ENCODE assay signal across 8 cellular contexts in genomic region chr16:79089735-79090284, GRCh38.
DNase-seq lines count a peak whose midpoint lies in the region; ATAC-seq and TF ChIP-seq lines count a peak whose summit lies in the region.

No MANE protein-coding gene starts in this region.

- no peak overlapping the region for H3K9ac ChIP-seq in mammary epithelial cell (ENCODE audit: insufficient read depth, low read length)

- H3K79me2 ChIP-seq in mammary epithelial cell (ENCODE audit: insufficient read depth, low read length), result no peaks in the 10 kb centered on the region

- DNase-seq in breast epithelium (ENCODE audit: low spot score in 2 of 2) (no peak), mammary epithelial cell (no peak), midbrain (lab: John Stamatoyannopoulos, UW) (peak; percentile 6), NCI-H2227 (lab: John Stamatoyannopoulos, UW; ENCODE audit: unreplicated experiment) (no peak)
- DNase-seq in activated CD4-positive, alpha-beta T cell treated with anti-CD3 and anti-CD28 coated beads, Interleukin-2, amount 50 U/mL, for 48 hours, result peak; percentile 60 to 71

- no peaks in the 10 kb centered on the region for H4K20me1 ChIP-seq in mammary epithelial cell (ENCODE audit: insufficient read depth, low read length)

- no peaks in the 10 kb centered on the region for H3K9me3 ChIP-seq in breast epithelium
- H3K9me3 ChIP-seq in mammary epithelial cell (replicated peaks; ENCODE audit: insufficient read depth, low read length), result peaks cover 2% of the 10 kb centered on the region

- BruUV-seq in mammary epithelial cell (replicated peaks; lab: Mats Ljungman, UMichigan), result no TSS peak

- H3K4me1 ChIP-seq in breast epithelium (no peaks in the 10 kb centered on the region), mammary epithelial cell (ENCODE audit: insufficient read depth, low read length) (no peaks in the 10 kb centered on the region), urinary bladder (ENCODE audit: insufficient read depth) (peaks cover 1% of the 10 kb centered on the region)

- TF ChIP-seq POLR2A in breast epithelium (IDR thresholded peaks at IDR 0.05), result no peak

- TF ChIP-seq CTCF in breast epithelium (IDR thresholded peaks at IDR 0.05) (no peak), mammary epithelial cell (conservative IDR thresholded peaks at IDR 0.05 in 1 of 2, IDR thresholded peaks at IDR 0.05 in 1 of 2; ENCODE audit: extremely low read depth in 1 of 2, insufficient read depth in 1 of 2, low read depth in 1 of 2, low read length in 2 of 2) (no peak)

- no peak overlapping the region for H2AFZ ChIP-seq in mammary epithelial cell (ENCODE audit: low read depth, low read length)

- CTCF ChIA-PET in mammary epithelial cell (lab: Charles Lee; ENCODE audit: low non-redundant PET), result no interaction called here

- in situ Hi-C loops in mammary epithelial cell (cut with MboI; ENCODE audit: low sequenced_read_pairs in 2 of 2), result no loop called here

- H3K27me3 ChIP-seq in breast epithelium (no peaks in the 10 kb centered on the region), mammary epithelial cell (ENCODE audit: insufficient read depth, low read length) (no peaks in the 10 kb centered on the region)

- H3K27ac ChIP-seq in breast epithelium (peak overlapping the region in 1 of 2 donors; percentile 7), mammary epithelial cell (ENCODE audit: insufficient read depth, low read depth, low read length) (no peak overlapping the region), urinary bladder (ENCODE audit: low read depth) (no peak overlapping the region)

- dilution Hi-C loops in mammary epithelial cell (cut with HindIII; ENCODE audit: low sequenced_read_pairs), result no loop called here

- intact Hi-C loops in breast epithelium (cut with DNase I; ENCODE audit: low total_unique reads), result no loop called here
- intact Hi-C loops in mammary epithelial cell (cut with micrococcal nuclease), result no loop called here

- no peak overlapping the region for H3K4me2 ChIP-seq in mammary epithelial cell (ENCODE audit: insufficient read depth, low read depth, low read length)

- H3K4me3 ChIP-seq in breast epithelium (peak overlapping the region; percentile 12 to 44 (median 20)), mammary epithelial cell (replicated peaks in 1 of 3; ENCODE audit: insufficient read depth in 1 of 3, low read depth in 2 of 3, low read length in 3 of 3) (no peak overlapping the region), urinary bladder (ENCODE audit: low read depth, low read length) (peak overlapping the region; percentile 17)

- ATAC-seq in HG03280 (IDR thresholded peaks at IDR 0.05; ENCODE audit: unreplicated experiment) (no peak), GM19463 (IDR thresholded peaks at IDR 0.05; ENCODE audit: unreplicated experiment) (no peak)

- 78% methylated on average over 9 of the region's 10 CpGs for WGBS in mammary epithelial cell (ENCODE audit: low coverage, missing lambda C conversion rate)
- WGBS in urinary bladder, result 49% methylated on average over 10 of the region's 10 CpGs

- H3K36me3 ChIP-seq in breast epithelium (no peaks in the 10 kb centered on the region), mammary epithelial cell (ENCODE audit: insufficient read depth, low read length) (no peaks in the 10 kb centered on the region), urinary bladder (ENCODE audit: insufficient read depth) (no peaks in the 10 kb centered on the region)

Comparison
In these comparisons a context has a peak if more than half of its experiments do, and no peak if none do; other contexts are left out.
1. H3K4me3 ChIP-seq: peak in breast epithelium (3 of 3) and urinary bladder (single experiment); none in mammary epithelial cell (0 of 3).
2. DNase-seq: peak in activated CD4-positive, alpha-beta T cell treated with anti-CD3 and anti-CD28 coated beads, Interleukin-2, amount 50 U/mL, for 48 hours (2 of 2) and midbrain (single experiment); none in breast epithelium (0 of 2), mammary epithelial cell (single experiment) and NCI-H2227 (single experiment).